ENCODE assay signal across 8 cellular contexts in genomic region chr3:128051837-128052766, GRCh38. TPM values are rescaled to one million over a fixed set of nuclear protein-coding genes. Genes with fewer than 3 reads are reported as not detected.
DNase-seq lines count a peak whose midpoint lies in the region; ATAC-seq and TF ChIP-seq lines count a peak whose summit lies in the region.

Gene SEC61A1, plus strand, starts transcription at chr3:128052437. Its CDS starts 116 bp downstream, at chr3:128052553.

- peak; percentile 93 for ATAC-seq in HG02610 (IDR thresholded peaks at IDR 0.05; ENCODE audit: unreplicated experiment)
- ATAC-seq in SK-N-SH treated with all-trans-retinoic acid at 6 μM for 48 hours, result peak; percentile 95
- ATAC-seq in omental fat pad (ENCODE audit: low FRiP score), result peak; percentile 99

- POLR2A ChIA-PET in GM10248 (lab: Yijun Ruan, JAX), result interaction anchor here (0.9 to 1.7 kb wide), 2 partner anchors 18 to 22 kb away, joined by 4 to 8 read pairs; no protein-coding TSS in a partner anchor

- H3K36me3 Mint-ChIP-seq in activated naive CD4-positive, alpha-beta T cell treated with anti-CD3 and anti-CD28 coated beads, Interleukin-2, amount 50 U/mL, for 24 hours, result peaks cover 24% of the 10 kb centered on the region

- TF ChIP-seq CTCF in GM10248 (IDR thresholded peaks at IDR 0.05; ENCODE audit: control extremely low read depth, extremely low read depth, low read depth, missing control alignments), result no peak
- TF ChIP-seq CTCF in omental fat pad (IDR thresholded peaks at IDR 0.05), result no peak

- peaks cover 41% of the 10 kb centered on the region for H3K4me1 Mint-ChIP-seq in activated naive CD4-positive, alpha-beta T cell treated with anti-CD3 and anti-CD28 coated beads, Interleukin-2, amount 50 U/mL, for 24 hours

- H3K27ac Mint-ChIP-seq in activated naive CD4-positive, alpha-beta T cell treated with anti-CD3 and anti-CD28 coated beads, Interleukin-2, amount 50 U/mL, for 24 hours, result peak within 1 kb of the TSS; percentile 98

- CTCF ChIA-PET in GM10248 (lab: Yijun Ruan, JAX), result interaction anchor here (1.0 to 2.3 kb wide), 5 partner anchors 10 to 477 kb away, joined by 3 to 5 read pairs (median 3); no protein-coding TSS in a partner anchor

- no peaks in the 10 kb centered on the region for H3K27me3 Mint-ChIP-seq in activated naive CD4-positive, alpha-beta T cell treated with anti-CD3 and anti-CD28 coated beads, Interleukin-2, amount 50 U/mL, for 24 hours

- no peaks in the 10 kb centered on the region for H3K9me3 Mint-ChIP-seq in activated naive CD4-positive, alpha-beta T cell treated with anti-CD3 and anti-CD28 coated beads, Interleukin-2, amount 50 U/mL, for 24 hours

- DNase-seq in GM10248 (ENCODE audit: extremely low spot score) (peak; percentile 99), NCI-H1092 treated with DMSO at 0.1 percent for 48 hours (lab: John Stamatoyannopoulos, UW) (peak; percentile 90), glomerular endothelial cell (ENCODE audit: extremely low read depth, low read depth, low spot score) (no peak), omental fat pad (ENCODE audit: low spot score) (peak; percentile 70)

- peak within 1 kb of the TSS; percentile 38 for H3K27ac ChIP-seq in temporal lobe (ENCODE audit: low read depth, low read length)

- H3K4me3 Mint-ChIP-seq in activated naive CD4-positive, alpha-beta T cell treated with anti-CD3 and anti-CD28 coated beads, Interleukin-2, amount 50 U/mL, for 24 hours, result peak within 1 kb of the TSS; percentile 97

TF ChIP-seq in SK-N-SH treated with all-trans-retinoic acid at 6 μM for 48 hours, 23 proteins besides CTCF, POLR2A, EP300 and RAD21:
- no peak for TF ChIP-seq PATZ1 (CRISPR knock-in tag; IDR thresholded peaks at IDR 0.05; ENCODE audit: borderline replicate concordance)
- 0 out of 2 replicates have a peak, but pooled peaks have one; percentile 63 for TF ChIP-seq POU6F1 (CRISPR knock-in tag; IDR thresholded peaks at IDR 0.05; ENCODE audit: borderline replicate concordance, low read depth)
- TF ChIP-seq TCF4 (CRISPR knock-in tag; IDR thresholded peaks at IDR 0.05; ENCODE audit: borderline replicate concordance), result no peak

RNA-seq across cellular contexts. Expression of gene SEC61A1, which starts in this region (rescaled TPM):
- total RNA-seq in glomerular endothelial cell (289 and 290 TPM in 2 replicates), omental fat pad (100 to 1,000 TPM; 125 to 208 (median 203) TPM), temporal lobe (75.7 TPM)
